Comparison of ENCODE assay signal across 29 cellular contexts in the genomic region with DNA sequence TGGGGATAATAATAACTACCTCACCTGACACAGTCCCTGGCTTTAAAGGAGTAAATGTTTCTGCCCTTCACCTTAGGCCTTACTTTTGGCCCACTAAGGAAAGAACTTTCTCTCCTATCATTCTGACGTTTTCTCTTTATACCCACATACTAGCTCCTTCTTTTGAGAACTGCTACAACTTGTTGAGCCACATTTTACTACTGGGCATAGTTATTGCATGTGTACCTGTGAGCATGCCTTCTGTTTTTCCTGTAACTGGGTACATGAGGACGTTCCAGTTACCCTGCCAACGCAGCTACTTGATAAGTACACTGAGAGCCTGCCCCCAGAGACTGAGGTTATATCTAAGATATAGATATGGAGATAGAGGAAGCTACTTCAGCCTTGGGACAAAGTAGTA. TPM values are rescaled to one million over a fixed set of nuclear protein-coding genes. Genes with fewer than 3 reads are reported as not detected.
"Had no signal": no experiment of that assay in that cellular context is flagged by ENCODE, and none has a peak within 500 bp of the region (broad histone marks: within the 10 kb centered on the region; RNA-seq: fewer than 3 reads in every experiment).

No MANE protein-coding gene starts in this region.

- H3K27ac ChIP-seq: coronary artery, epithelial cell of prostate, esophagus muscularis mucosa, foreskin keratinocyte, gastroesophageal sphincter, heart left ventricle, hepatocyte, neutrophil, psoas muscle, sigmoid colon, stomach, testis, tibial artery, upper lobe of right lung, uterus had no signal

- H3K27me3 ChIP-seq: esophagus muscularis mucosa, foreskin keratinocyte, gastroesophageal sphincter, heart left ventricle, hepatocyte, sigmoid colon, stomach, testis, tibial artery, uterus had no signal

- H2AFZ ChIP-seq: hepatocyte had no signal

- H3K4me1 ChIP-seq: foreskin keratinocyte, upper lobe of right lung, uterus had no signal

- H3K4me2 ChIP-seq: hepatocyte had no signal

- H3K36me3 ChIP-seq: esophagus muscularis mucosa, gastroesophageal sphincter, heart left ventricle, neutrophil, sigmoid colon, stomach, tibial artery, upper lobe of right lung, uterus had no signal

- H3K4me3 ChIP-seq: coronary artery, esophagus muscularis mucosa, gastroesophageal sphincter, heart left ventricle, hepatocyte, lung, mucosa of descending colon, psoas muscle, sigmoid colon, stomach, testis, tibial artery, upper lobe of right lung, uterus had no signal

- ATAC-seq: effector memory CD8-positive, alpha-beta T cell; foreskin keratinocyte; gastroesophageal sphincter; heart left ventricle; left lobe of liver; mucosa of descending colon; natural killer cell treated with Interleukin-12 subunit alpha and Interleukin-12 subunit beta and Interleukin-15 and Interleukin-18, amount 100 ng/mL, for 72 hours; psoas muscle; right cardiac atrium; stimulated activated effector memory CD8-positive, alpha-beta T cell treated with anti-CD3 and anti-CD28 coated beads, Interleukin-12 subunit alpha, Interleukin-12 subunit beta, amount 100 ng/mL, for 72 hours; upper lobe of right lung had no signal

- DNase-seq: dermis blood vessel endothelial cell; effector memory CD8-positive, alpha-beta T cell; foreskin keratinocyte; heart left ventricle; kidney; mucosa of descending colon; naive B cell; psoas muscle; right cardiac atrium; sigmoid colon; stimulated activated CD4-positive, alpha-beta T cell treated with anti-CD3 and anti-CD28 coated beads, Interleukin-2, amount 100 ng/mL, for 24 hours; stimulated activated CD4-positive, alpha-beta T cell treated with anti-CD3 and anti-CD28 coated beads, Interleukin-4, amount 100 ng/mL, for 24 hours; stimulated activated naive CD4-positive, alpha-beta T cell treated with Interleukin-2 at 50 U/mL for 16 hours; stomach; testis; tibial artery; upper lobe of right lung; uterus had no signal

- H3K9me3 ChIP-seq: esophagus muscularis mucosa, gastroesophageal sphincter, psoas muscle, sigmoid colon, testis, tibial artery, upper lobe of right lung, uterus had no signal

RNA-seq across cellular contexts. Expression of gene CCDC169, which starts 3.6 kb away (rescaled TPM):
- polyA plus RNA-seq: liver had no signal
